Comparison of ENCODE assay signal across 24 cellular contexts in the genomic region with DNA sequence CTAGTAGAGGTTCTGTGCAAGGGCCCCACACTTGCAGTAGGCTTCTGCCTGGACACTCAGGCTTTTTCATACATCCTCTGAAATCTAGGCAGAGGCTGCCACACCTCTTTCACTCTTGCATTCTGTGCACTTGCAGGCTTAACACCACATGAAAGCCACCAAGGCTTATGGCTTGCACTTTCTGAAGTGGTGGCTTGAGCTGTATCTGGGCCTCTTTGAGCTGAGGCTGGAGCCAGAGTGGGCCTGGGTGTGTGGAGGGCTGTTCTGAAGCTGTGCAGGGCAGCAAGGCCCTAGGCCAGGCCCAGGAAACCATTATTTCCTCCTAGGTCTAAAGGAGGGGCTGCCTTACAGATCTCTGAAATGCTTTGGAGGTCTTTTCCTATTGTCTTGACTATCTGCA.
"Had no signal": no experiment of that assay in that cellular context is flagged by ENCODE, and none has a peak within 500 bp of the region (broad histone marks: within the 10 kb centered on the region; RNA-seq: fewer than 3 reads in every experiment).

No MANE protein-coding gene starts in this region.

- H3K27me3 Mint-ChIP-seq: stimulated activated naive B cell treated with anti-CD40 and anti-IgM and Interleukin-4, amounts not matched to agents 10 μg/mL and 1 μg/mL and 100 μg/mL, for 72 hours had no signal

- H3K36me3 Mint-ChIP-seq: stimulated activated naive B cell treated with anti-CD40 and anti-IgM and Interleukin-4, amounts not matched to agents 10 μg/mL and 1 μg/mL and 100 μg/mL, for 72 hours had no signal

- ATAC-seq: effector memory CD8-positive, alpha-beta T cell; heart right ventricle; left ventricle myocardium superior; lower lobe of right lung; naive thymus-derived CD8-positive, alpha-beta T cell; right lobe of liver; stimulated activated naive B cell treated with anti-CD40 and anti-IgM and Interleukin-4, amounts not matched to agents 10 μg/mL and 1 μg/mL and 100 μg/mL, for 72 hours had no signal

- H3K27ac ChIP-seq: esophagus squamous epithelium, heart right ventricle, lower lobe of right lung, ovary, right lobe of liver, thoracic aorta, tibial nerve, upper lobe of left lung, uterus had no signal

- H3K4me3 Mint-ChIP-seq: effector memory CD8-positive, alpha-beta T cell; naive thymus-derived CD8-positive, alpha-beta T cell; nephron progenitor cell; stimulated activated naive B cell treated with anti-CD40 and anti-IgM and Interleukin-4, amounts not matched to agents 10 μg/mL and 1 μg/mL and 100 μg/mL, for 72 hours; stimulated activated naive CD8-positive, alpha-beta T cell treated with anti-CD3 and anti-CD28 coated beads, Interleukin-15, Interleukin-2, amounts not matched to agents 100 ng/mL and 50 ng/mL, for 24 hours had no signal

- DNase-seq: cortex of kidney; effector memory CD8-positive, alpha-beta T cell; erythroblast; esophagus squamous epithelium; foreskin melanocyte; glutamatergic neuron; heart right ventricle; hippocampal formation; left ventricle myocardium superior; lower lobe of right lung; naive thymus-derived CD8-positive, alpha-beta T cell; nephron progenitor cell; occipital lobe; ovary; right lobe of liver; small intestine; stimulated activated CD4-positive, alpha-beta T cell treated with anti-CD3 and anti-CD28 coated beads, Interleukin-15, amount 100 ng/mL, for 24 hours; stimulated activated CD4-positive, alpha-beta T cell treated with anti-CD3 and anti-CD28 coated beads, Interleukin-2, amount 100 ng/mL, for 48 hours; stimulated activated naive B cell treated with anti-CD40 and anti-IgM and Interleukin-4, amounts not matched to agents 10 μg/mL and 1 μg/mL and 100 μg/mL, for 72 hours; upper lobe of left lung; uterus had no signal

- H3K4me3 ChIP-seq: esophagus squamous epithelium, heart right ventricle, lower lobe of right lung, ovary, right lobe of liver, thoracic aorta, tibial nerve, upper lobe of left lung, uterus had no signal

- H3K4me1 ChIP-seq: esophagus squamous epithelium, heart right ventricle, lower lobe of right lung, right lobe of liver, tibial nerve, upper lobe of left lung, uterus had no signal

- H3K9me3 ChIP-seq: esophagus squamous epithelium, lower lobe of right lung, ovary, right lobe of liver, thoracic aorta, tibial nerve, uterus had no signal

- H3K36me3 ChIP-seq: esophagus squamous epithelium, heart right ventricle, lower lobe of right lung, ovary, right lobe of liver, thoracic aorta, tibial nerve, upper lobe of left lung, uterus had no signal

- H3K27ac Mint-ChIP-seq: effector memory CD8-positive, alpha-beta T cell; naive thymus-derived CD8-positive, alpha-beta T cell; nephron progenitor cell; stimulated activated naive B cell treated with anti-CD40 and anti-IgM and Interleukin-4, amounts not matched to agents 10 μg/mL and 1 μg/mL and 100 μg/mL, for 72 hours; stimulated activated naive CD8-positive, alpha-beta T cell treated with anti-CD3 and anti-CD28 coated beads, Interleukin-15, Interleukin-2, amounts not matched to agents 100 ng/mL and 50 ng/mL, for 24 hours had no signal

- H3K27me3 ChIP-seq: esophagus squamous epithelium, ovary, right lobe of liver, tibial nerve, upper lobe of left lung, uterus had no signal

- H3K4me1 Mint-ChIP-seq: naive thymus-derived CD8-positive, alpha-beta T cell; nephron progenitor cell; stimulated activated naive B cell treated with anti-CD40 and anti-IgM and Interleukin-4, amounts not matched to agents 10 μg/mL and 1 μg/mL and 100 μg/mL, for 72 hours had no signal
